Comparison of ENCODE assay signal across 13 cellular contexts in genomic region chr1:15947382-15948090, GRCh38. TPM values are rescaled to one million over a fixed set of nuclear protein-coding genes. Genes with fewer than 3 reads are reported as not detected.
DNase-seq lines count a peak whose midpoint lies in the region; ATAC-seq, FAIRE-seq and TF ChIP-seq lines count a peak whose summit lies in the region.
"Had no signal": no experiment of that assay in that cellular context is flagged by ENCODE, and none has a peak within 500 bp of the region (broad histone marks: within the 10 kb centered on the region; RNA-seq: fewer than 3 reads in every experiment).

No MANE protein-coding gene starts in this region.

- no peak overlapping the region for H3K14ac ChIP-seq in H9 (ENCODE audit: insufficient read depth, low read length)

- H3K4ac ChIP-seq in H9 (ENCODE audit: low read depth, low read length): no peak overlapping the region

- H3K4me3 ChIP-seq in keratinocyte (ENCODE audit: control insufficient read depth in 2 of 3, extremely low read depth in 1 of 3, insufficient read depth in 2 of 3, low read depth in 1 of 3, low read length in 3 of 3) (no peak overlapping the region), subcutaneous abdominal adipose tissue (ENCODE audit: low read depth in 1 of 5, low read length in 5 of 5) (no peak overlapping the region)

- no peaks in the 10 kb centered on the region for H3K27me3 Mint-ChIP-seq in H9 (ENCODE audit: low read depth)
- H3K27me3 Mint-ChIP-seq in activated CD8-positive, alpha-beta T cell treated with anti-CD3 and anti-CD28 coated beads, Interleukin-2, amount 10 ng/mL, durations not matched to agents 7 days and 5 days (ENCODE audit: low read depth): no peaks in the 10 kb centered on the region

- H3K4me1 ChIP-seq in H9 (ENCODE audit: insufficient read depth, low read length): 0 out of 2 replicates have a peak, but pooled peaks cover 2% of the 10 kb centered on the region
- H3K4me1 ChIP-seq in keratinocyte (ENCODE audit: control insufficient read depth, extremely low read depth, insufficient read depth, low read length): peaks cover 50% of the 10 kb centered on the region
- H3K4me1 ChIP-seq in subcutaneous abdominal adipose tissue (ENCODE audit: control insufficient read depth in 5 of 5, insufficient read depth in 5 of 5, low read length in 5 of 5): peaks cover 9 to 49% (median 48%) of the 10 kb centered on the region in 5 donors

- no peaks in the 10 kb centered on the region for H3K79me1 ChIP-seq in H9 (ENCODE audit: insufficient read depth, low read depth, low read length, poor library complexity, severe bottlenecking)

- H3K9me3 ChIP-seq in H9 (ENCODE audit: control insufficient read depth, low read depth, low read length) (no peaks in the 10 kb centered on the region), keratinocyte (ENCODE audit: control insufficient read depth, low read depth, low read length) (no peaks in the 10 kb centered on the region), subcutaneous abdominal adipose tissue (ENCODE audit: control insufficient read depth in 5 of 5, low read length in 5 of 5) (no peaks in the 10 kb centered on the region)

- H3K27ac Mint-ChIP-seq in H9: peak overlapping the region; percentile 9 to 46 (median 27); a peak in 2 of 7 replicates
- H3K27ac Mint-ChIP-seq in activated CD8-positive, alpha-beta T cell treated with anti-CD3 and anti-CD28 coated beads, Interleukin-2, amount 10 ng/mL, durations not matched to agents 7 days and 5 days: peak overlapping the region; percentile 39

- no peak overlapping the region for H2BK20ac ChIP-seq in H9 (ENCODE audit: low read depth, low read length, poor library complexity, severe bottlenecking)

- H3K27ac ChIP-seq in H9 (ENCODE audit: insufficient read length, low read depth, low read length): no peak overlapping the region
- peak overlapping the region; percentile 98 for H3K27ac ChIP-seq in keratinocyte (ENCODE audit: control insufficient read depth, insufficient read depth, low read length)
- H3K27ac ChIP-seq in subcutaneous abdominal adipose tissue (ENCODE audit: low read depth, low read length): peak overlapping the region; percentile 98

- no peak overlapping the region for H4K5ac ChIP-seq in H9 (ENCODE audit: insufficient read length, low read depth, low read length)

- dilution Hi-C loops in keratinocyte (cut with MboI; ENCODE audit: extremely low pct_ligation_motif_present, low sequenced_read_pairs): no loop called here

- H3K4me2 ChIP-seq in H9 (ENCODE audit: insufficient read depth, insufficient read length, low read length) (no peak overlapping the region), keratinocyte (ENCODE audit: control insufficient read depth, extremely low read depth, insufficient read depth, low read depth, low read length) (no peak overlapping the region)

- H2BK120ac ChIP-seq in H9 (ENCODE audit: low read depth, low read length, poor library complexity, severe bottlenecking): no peak overlapping the region

- no peak overlapping the region for H3T11ph ChIP-seq in H9 (ENCODE audit: low read length)

- H3K79me2 ChIP-seq in H9 (ENCODE audit: insufficient read depth, low read length) (no peaks in the 10 kb centered on the region), keratinocyte (ENCODE audit: control insufficient read depth, insufficient read depth, low read length) (peaks cover 24% of the 10 kb centered on the region)

- H3K56ac ChIP-seq in H9 (ENCODE audit: insufficient read length, low read depth, low read length): no peak overlapping the region

- H4K20me1 ChIP-seq in H9 (ENCODE audit: control insufficient read depth, insufficient read depth, insufficient read length): peaks cover 5% of the 10 kb centered on the region
- no peaks in the 10 kb centered on the region for H4K20me1 ChIP-seq in keratinocyte (ENCODE audit: control insufficient read depth, extremely low read depth, insufficient read depth, low read length)

- intact Hi-C loops in posterior vena cava (cut with DNase I): no loop called here

- no peak overlapping the region for H3K18ac ChIP-seq in H9 (ENCODE audit: insufficient read length, low read depth, low read length)

- no peak overlapping the region for H2BK15ac ChIP-seq in H9 (ENCODE audit: low read depth, low read length)

- peaks cover 40 to 43% of the 10 kb centered on the region in 2 experiments for H3K4me1 Mint-ChIP-seq in H9
- H3K4me1 Mint-ChIP-seq in activated CD8-positive, alpha-beta T cell treated with anti-CD3 and anti-CD28 coated beads, Interleukin-2, amount 10 ng/mL, durations not matched to agents 7 days and 5 days (ENCODE audit: low read depth): peaks cover 50% of the 10 kb centered on the region

- no peak overlapping the region for H2AK5ac ChIP-seq in H9 (ENCODE audit: insufficient read length, low read length)

- H4K8ac ChIP-seq in H9 (replicated peaks; ENCODE audit: insufficient read length, low read depth, low read length): no peak overlapping the region

- DNase-seq in H9: no peak
- no peak for DNase-seq in activated CD8-positive, alpha-beta T cell treated with anti-CD3 and anti-CD28 coated beads, Interleukin-2, amount 10 ng/mL, durations not matched to agents 7 days and 5 days
- no peak for DNase-seq in keratinocyte (ENCODE audit: low read depth, low spot score)
- DNase-seq in SW 1271 (lab: John Stamatoyannopoulos, UW): no peak
- DNase-seq in posterior vena cava (ENCODE audit: low spot score): no peak
- DNase-seq: activated CD4-positive, alpha-beta T cell treated with anti-CD3 and anti-CD28 coated beads, Interleukin-2, amount 50 U/mL, for 1 hour; brain microvascular endothelial cell; DND-41; SHP77 had no signal

- H3K9ac ChIP-seq in H9 (ENCODE audit: extremely low read depth, insufficient read length, low read length) (no peak overlapping the region), keratinocyte (ENCODE audit: control insufficient read depth, extremely low read depth, insufficient read depth, low read length) (no peak overlapping the region), subcutaneous abdominal adipose tissue (ENCODE audit: low read length in 5 of 5) (peak overlapping the region in 1 of 5 donors; percentile 22)

- no peak overlapping the region for H4K91ac ChIP-seq in H9 (ENCODE audit: insufficient read length, low read depth, low read length)

- no peak overlapping the region for H3K23ac ChIP-seq in H9 (ENCODE audit: insufficient read length, low read depth, low read length)

- CTCF ChIA-PET in activated CD8-positive, alpha-beta T cell treated with anti-CD3 and anti-CD28 coated beads, Interleukin-2, amount 10 ng/mL, durations not matched to agents 7 days and 5 days (lab: Charles Lee): no interaction called here

- TF ChIP-seq CTCF in H9 (conservative IDR thresholded peaks at IDR 0.05) (no peak), keratinocyte (optimal IDR thresholded peaks at IDR 0.05 in 1 of 3, IDR thresholded peaks at IDR 0.05 in 1 of 3, conservative IDR thresholded peaks at IDR 0.05 in 1 of 3; ENCODE audit: extremely low read depth in 1 of 3, insufficient read depth in 2 of 3, low read length in 3 of 3) (no peak)

- H3K36me3 Mint-ChIP-seq in H9 (ENCODE audit: insufficient read depth in 1 of 3, low read depth in 3 of 3): peaks cover 9 to 37% (median 21%) of the 10 kb centered on the region in 3 experiments
- H3K36me3 Mint-ChIP-seq in activated CD8-positive, alpha-beta T cell treated with anti-CD3 and anti-CD28 coated beads, Interleukin-2, amount 10 ng/mL, durations not matched to agents 7 days and 5 days (ENCODE audit: low read depth): peaks cover 25% of the 10 kb centered on the region

- no peak overlapping the region for H3K4me3 Mint-ChIP-seq in H9
- no peak overlapping the region for H3K4me3 Mint-ChIP-seq in activated CD8-positive, alpha-beta T cell treated with anti-CD3 and anti-CD28 coated beads, Interleukin-2, amount 10 ng/mL, durations not matched to agents 7 days and 5 days

- H3K36me3 ChIP-seq in keratinocyte (ENCODE audit: control insufficient read depth in 2 of 2, extremely low read depth in 1 of 2, insufficient read depth in 2 of 2, low read length in 2 of 2) (peaks cover 27 to 42% of the 10 kb centered on the region in 2 experiments), subcutaneous abdominal adipose tissue (ENCODE audit: control insufficient read depth in 5 of 5, insufficient read depth in 5 of 5, low read length in 5 of 5) (peaks cover 0 to 59% (median 53%) of the 10 kb centered on the region in 5 donors)

- H3K23me2 ChIP-seq in H9 (ENCODE audit: insufficient read length, low read depth, low read length, poor library complexity, severe bottlenecking): no peaks in the 10 kb centered on the region

- FAIRE-seq in keratinocyte (lab: Jason Lieb, UNC): no peak

- no peak overlapping the region for H2BK5ac ChIP-seq in H9 (ENCODE audit: insufficient read length, low read length)

- H3K9me1 ChIP-seq in keratinocyte (ENCODE audit: control insufficient read depth, extremely low read depth, insufficient read depth, low read length): peaks cover 2% of the 10 kb centered on the region

- WGBS in H9 (ENCODE audit: extremely low coverage, insufficient read length, low lambda C conversion rate): no CpG with 5 or more reads among the region's 10 CpGs

- ATAC-seq in activated CD8-positive, alpha-beta T cell treated with anti-CD3 and anti-CD28 coated beads, Interleukin-2, amount 10 ng/mL, durations not matched to agents 7 days and 5 days: no peak
- ATAC-seq in GM21737 (IDR thresholded peaks at IDR 0.05; ENCODE audit: unreplicated experiment): no peak

- H3K9me3 Mint-ChIP-seq in H9: no peaks in the 10 kb centered on the region
- H3K9me3 Mint-ChIP-seq in activated CD8-positive, alpha-beta T cell treated with anti-CD3 and anti-CD28 coated beads, Interleukin-2, amount 10 ng/mL, durations not matched to agents 7 days and 5 days (ENCODE audit: insufficient read depth): no peaks in the 10 kb centered on the region

- H2AFZ ChIP-seq in H9 (ENCODE audit: low read length) (no peak overlapping the region), keratinocyte (ENCODE audit: control insufficient read depth, low read length) (no peak overlapping the region)

- H3K27me3 ChIP-seq in H9 (ENCODE audit: insufficient read depth, low read length): no peaks in the 10 kb centered on the region
- H3K27me3 ChIP-seq in keratinocyte (ENCODE audit: control insufficient read depth, extremely low read depth, insufficient read depth, low read length): no peaks in the 10 kb centered on the region
- H3K27me3 ChIP-seq in subcutaneous abdominal adipose tissue (ENCODE audit: control insufficient read depth in 5 of 5, insufficient read depth in 4 of 5, low read length in 5 of 5): no peaks in the 10 kb centered on the region
- H3K27me3 ChIP-seq: brain microvascular endothelial cell had no signal

- POLR2A ChIA-PET in activated CD8-positive, alpha-beta T cell treated with anti-CD3 and anti-CD28 coated beads, Interleukin-2, amount 10 ng/mL, durations not matched to agents 7 days and 5 days (lab: Charles Lee): interaction anchor here (0.7 to 0.8 kb wide), 2 partner anchors 11 to 29 kb away, joined by 4 to 5 read pairs; partner anchors contain the start of gene ZBTB17

- H2BK12ac ChIP-seq in H9 (ENCODE audit: insufficient read length, low read depth, low read length): no peak overlapping the region

RNA-seq across cellular contexts. Expression of gene ZBTB17, which starts 28.4 kb away (rescaled TPM):
- total RNA-seq in H9 (2021) (16.5 and 16.7 TPM in 2 replicates), posterior vena cava (10 to 100 TPM; 31.6 to 38.7 TPM)
- 10 to 100 TPM; 32.3 to 33.3 TPM for total RNA-seq in activated CD8-positive, alpha-beta T cell treated with anti-CD3 and anti-CD28 coated beads, Interleukin-2, amount 10 ng/mL, durations not matched to agents 7 days and 5 days
- polyA plus RNA-seq in keratinocyte: 18.4 to 46.0 TPM (median 19.7 TPM) in 3 replicates
- polyA plus RNA-seq in keratinocyte (2011; ENCODE audit: low read depth): 19.9 TPM
- polyA plus RNA-seq in keratinocyte (2011; cell fraction: cytosol; rRNA removed): 14.4 and 22.8 TPM in 2 replicates
- 54.4 and 73.4 TPM in 2 replicates for polyA plus RNA-seq in keratinocyte (2011; cell fraction: nucleus; rRNA removed)
- 17.7 and 30.4 TPM in 2 replicates for polyA plus RNA-seq in keratinocyte (2012; ENCODE audit: low replicate concordance)
- polyA minus RNA-seq in keratinocyte: 30.1 to 46.5 TPM (median 44.2 TPM) in 3 replicates
- 45.1 TPM for polyA minus RNA-seq in keratinocyte (2011; cell fraction: cytosol; rRNA and poly(A)+ RNA removed)
- 27.1 and 27.3 TPM in 2 replicates for polyA minus RNA-seq in keratinocyte (2011; cell fraction: nucleus; rRNA and poly(A)+ RNA removed)

RNA-seq across cellular contexts. Expression of gene SRARP, which starts 56.5 kb away (rescaled TPM):
- total RNA-seq in H9 (2021) (not detected in 2 replicates), posterior vena cava (not detected)
- total RNA-seq in activated CD8-positive, alpha-beta T cell treated with anti-CD3 and anti-CD28 coated beads, Interleukin-2, amount 10 ng/mL, durations not matched to agents 7 days and 5 days: not detected
- polyA plus RNA-seq in keratinocyte: not detected in 3 replicates
- polyA plus RNA-seq in keratinocyte (2011; ENCODE audit: low read depth): not detected
- not detected in 2 replicates for polyA plus RNA-seq in keratinocyte (2011; cell fraction: cytosol; rRNA removed)
- polyA plus RNA-seq in keratinocyte (2011; cell fraction: nucleus; rRNA removed): not detected in 2 replicates
- not detected in 2 replicates for polyA plus RNA-seq in keratinocyte (2012; ENCODE audit: low replicate concordance)
- 0.06 to 0.13 TPM in 2 of 3 replicates, not detected in the other for polyA minus RNA-seq in keratinocyte
- not detected for polyA minus RNA-seq in keratinocyte (2011; cell fraction: cytosol; rRNA and poly(A)+ RNA removed)
- not detected in 2 replicates for polyA minus RNA-seq in keratinocyte (2011; cell fraction: nucleus; rRNA and poly(A)+ RNA removed)
- total RNA-seq: LHCN-M2, NCI-H460 had no signal
